ENCODE assay signal across 17 cellular contexts in the genomic region with DNA sequence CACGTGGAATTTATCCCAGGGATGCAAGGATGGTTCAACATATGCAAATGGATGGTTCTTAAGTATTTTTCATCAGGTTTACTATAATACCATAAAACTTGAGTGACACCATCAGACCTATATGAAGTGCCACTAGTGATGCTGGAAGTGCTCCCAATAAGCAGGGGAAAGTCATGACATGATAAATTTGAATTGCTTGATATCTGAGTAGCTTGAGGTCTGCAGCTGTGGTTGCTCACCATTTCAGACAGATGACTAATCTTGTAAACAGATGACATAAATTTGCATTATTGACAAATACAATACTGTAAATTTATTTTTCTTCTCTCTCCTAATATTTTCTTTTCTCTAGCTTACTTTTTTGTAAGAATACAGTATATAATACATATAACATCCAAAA.
"Had no signal": no experiment of that assay in that cellular context is flagged by ENCODE, and none has a peak within 500 bp of the region (broad histone marks: within the 10 kb centered on the region; RNA-seq: fewer than 3 reads in every experiment).

No MANE protein-coding gene starts in this region.

- FAIRE-seq: endometrium, keratinocyte, pancreas had no signal

- H3K27ac ChIP-seq: esophagus squamous epithelium, gastroesophageal sphincter, left ventricle myocardium inferior, pancreas, sigmoid colon, thoracic aorta had no signal

- H3K36me3 ChIP-seq: pancreas, thoracic aorta had no signal

- H3K4me1 Mint-ChIP-seq: activated T-helper 17 cell treated with anti-CD3 and anti-CD28 coated beads, Interleukin-2, amount 50 U/mL, for 72 hours had no signal

- H3K9me3 Mint-ChIP-seq: activated T-helper 17 cell treated with anti-CD3 and anti-CD28 coated beads, Interleukin-2, amount 50 U/mL, for 72 hours; naive thymus-derived CD4-positive, alpha-beta T cell had no signal

- H3K27ac Mint-ChIP-seq: activated T-helper 17 cell treated with anti-CD3 and anti-CD28 coated beads, Interleukin-2, amount 50 U/mL, for 72 hours; naive thymus-derived CD4-positive, alpha-beta T cell had no signal

- H3K4me3 ChIP-seq: esophagus squamous epithelium, gastroesophageal sphincter, left ventricle myocardium inferior, pancreas, sigmoid colon, thoracic aorta had no signal

- H3K27me3 ChIP-seq: esophagus squamous epithelium, gastroesophageal sphincter, pancreas, sigmoid colon had no signal

- H3K4me1 ChIP-seq: esophagus squamous epithelium, pancreas had no signal

- H3K4me3 Mint-ChIP-seq: activated T-helper 17 cell treated with anti-CD3 and anti-CD28 coated beads, Interleukin-2, amount 50 U/mL, for 72 hours; naive thymus-derived CD4-positive, alpha-beta T cell had no signal

- H3K27me3 Mint-ChIP-seq: activated T-helper 17 cell treated with anti-CD3 and anti-CD28 coated beads, Interleukin-2, amount 50 U/mL, for 72 hours; naive thymus-derived CD4-positive, alpha-beta T cell had no signal

- DNase-seq: activated CD4-positive, alpha-beta T cell treated with anti-CD3 and anti-CD28 coated beads for 1 hour; activated CD4-positive, alpha-beta T cell treated with anti-CD3 and anti-CD28 coated beads, Interleukin-2, amount 50 U/mL, for 48 hours; activated naive CD4-positive, alpha-beta T cell treated with Interleukin-2 at 50 U/mL for 16 hours; aorta; esophagus squamous epithelium; left ventricle myocardium inferior; naive thymus-derived CD4-positive, alpha-beta T cell; pancreas; sigmoid colon; stimulated activated CD4-positive, alpha-beta T cell treated with anti-CD3 and anti-CD28 coated beads, Interleukin-1b, Interleukin-23, amount 100 ng/mL, for 48 hours; T-helper 1 cell; T1000 had no signal

- ATAC-seq: activated T-helper 17 cell treated with anti-CD3 and anti-CD28 coated beads, Interleukin-2, amount 50 U/mL, for 72 hours; gastroesophageal sphincter; naive thymus-derived CD4-positive, alpha-beta T cell; pancreas had no signal

- H3K9me3 ChIP-seq: esophagus squamous epithelium, gastroesophageal sphincter, left ventricle myocardium inferior, pancreas, sigmoid colon, thoracic aorta had no signal
